ENCODE assay signal across 11 cellular contexts in genomic region chr12:102043928-102044327, GRCh38. TPM values are rescaled to one million over a fixed set of nuclear protein-coding genes. Genes with fewer than 3 reads are reported as not detected.
DNase-seq lines count a peak whose midpoint lies in the region; ATAC-seq and TF ChIP-seq lines count a peak whose summit lies in the region.
"Had no signal": no experiment of that assay in that cellular context is flagged by ENCODE, and none has a peak within 500 bp of the region (broad histone marks: within the 10 kb centered on the region; RNA-seq: fewer than 3 reads in every experiment).

No MANE protein-coding gene starts in this region.

- TF ChIP-seq CTCF in DND-41 (IDR thresholded peaks at IDR 0.05; ENCODE audit: borderline replicate concordance, extremely low read depth, low read length, poor library complexity, severe bottlenecking) (no peak), MM.1S (IDR thresholded peaks at IDR 0.05; ENCODE audit: low read length) (no peak), coronary artery (IDR thresholded peaks at IDR 0.05) (no peak)

- ATAC-seq in DND-41 (ENCODE audit: insufficient read depth, low read depth) (peak; percentile 100), GM19025 (IDR thresholded peaks at IDR 0.05; ENCODE audit: low read depth, unreplicated experiment) (peak; percentile 70), HG02759 (IDR thresholded peaks at IDR 0.05; ENCODE audit: unreplicated experiment) (peak; percentile 54)
- ATAC-seq: stimulated activated memory B cell treated with anti-CD40 and anti-IgM and Interleukin-4, amounts not matched to agents 10 μg/mL and 1 μg/mL and 100 μg/mL, for 72 hours had no signal

- H3K27ac ChIP-seq in DND-41 (ENCODE audit: low read length) (no peak overlapping the region), MM.1S (ENCODE audit: low read length) (peak overlapping the region; percentile 42; the same call in 1 of the 2 replicates), coronary artery (no peak overlapping the region)
- H3K27ac ChIP-seq: Peyer's patch, skin epidermis had no signal

- H4K20me1 ChIP-seq in DND-41 (ENCODE audit: insufficient read depth, low read length) (no peaks in the 10 kb centered on the region), MM.1S (ENCODE audit: insufficient read depth, low read length) (no peaks in the 10 kb centered on the region)

- peaks cover 11% of the 10 kb centered on the region for H3F3A ChIP-seq in MM.1S (ENCODE audit: insufficient read depth, low read length)

- DNase-seq in DND-41 (peak; percentile 67), MM.1S (peak; percentile 89), coronary artery (ENCODE audit: low spot score) (no peak), H7 (no peak), COLO829 (ENCODE audit: low spot score) (no peak)
- DNase-seq in activated CD8-positive, alpha-beta memory T cell treated with anti-CD3 and anti-CD28 coated beads, Interleukin-2, amount 50 U/mL, for 4 hours, result no peak
- DNase-seq: Peyer's patch had no signal

- H3K4me3 ChIP-seq in DND-41 (ENCODE audit: low read depth in 1 of 2, low read length in 2 of 2) (no peak overlapping the region), MM.1S (ENCODE audit: low read length) (no peak overlapping the region), coronary artery (no peak overlapping the region), H7 (ENCODE audit: insufficient read depth, low read depth, low read length) (no peak overlapping the region)
- H3K4me3 ChIP-seq: Peyer's patch, skin epidermis had no signal

- no peak overlapping the region for H3K9ac ChIP-seq in DND-41 (ENCODE audit: low read depth, low read length)
- no peak overlapping the region for H3K9ac ChIP-seq in MM.1S (ENCODE audit: low read length)

- H3K36me3 ChIP-seq in DND-41 (ENCODE audit: insufficient read depth, low read length) (peaks cover 19% of the 10 kb centered on the region; the same call in 1 of the 2 replicates), MM.1S (replicated peaks; ENCODE audit: insufficient read depth, low read length) (no peaks in the 10 kb centered on the region), H7 (replicated peaks; ENCODE audit: control insufficient read depth, insufficient read depth, low read length) (no peaks in the 10 kb centered on the region)

- H3K4me2 ChIP-seq in DND-41 (ENCODE audit: insufficient read depth, low read length), result peak overlapping the region; percentile 26; the same call in 1 of the 2 replicates
- H3K4me2 ChIP-seq in MM.1S (ENCODE audit: low read depth, low read length), result peak overlapping the region; percentile 31

- H3K4me1 ChIP-seq in DND-41 (ENCODE audit: insufficient read depth, low read length) (peaks cover 21% of the 10 kb centered on the region), MM.1S (ENCODE audit: low read length) (peaks cover 14% of the 10 kb centered on the region)
- H3K4me1 ChIP-seq: Peyer's patch had no signal

- H3K9me2 ChIP-seq in MM.1S (replicated peaks; ENCODE audit: insufficient read depth, low read length), result no peaks in the 10 kb centered on the region

- H3K9me3 ChIP-seq in DND-41 (ENCODE audit: insufficient read depth, low read length, severe bottlenecking), result no peaks in the 10 kb centered on the region
- H3K9me3 ChIP-seq in MM.1S (replicated peaks; ENCODE audit: insufficient read depth, low read length), result no peaks in the 10 kb centered on the region
- H3K9me3 ChIP-seq: Peyer's patch had no signal

- H2AFZ ChIP-seq in DND-41 (ENCODE audit: low read depth, low read length) (no peak overlapping the region), MM.1S (ENCODE audit: low read length) (no peak overlapping the region)

- H3K27me3 ChIP-seq in DND-41 (ENCODE audit: insufficient read depth, low read length, poor library complexity) (no peaks in the 10 kb centered on the region), MM.1S (replicated peaks; ENCODE audit: insufficient read depth, low read length) (no peaks in the 10 kb centered on the region), H7 (ENCODE audit: control insufficient read depth, insufficient read depth, low read length) (no peaks in the 10 kb centered on the region)
- H3K27me3 ChIP-seq: Peyer's patch had no signal

- H3K79me2 ChIP-seq in DND-41 (ENCODE audit: insufficient read depth, low read length), result no peaks in the 10 kb centered on the region
- H3K79me2 ChIP-seq in MM.1S (ENCODE audit: low read length), result no peaks in the 10 kb centered on the region

RNA-seq across cellular contexts. Expression of gene WASHC3, which starts 17.9 kb away (rescaled TPM):
- 9.8 and 13.6 TPM in 2 replicates for total RNA-seq in H7 (2014; rRNA removed; shearing (Covaris generic))

Comparison
In these comparisons a context has a peak if more than half of its experiments do, and no peak if none do; other contexts are left out.
1. DNase-seq: peak in DND-41 (single experiment) and MM.1S (single experiment); none in coronary artery (single experiment), H7 (single experiment), COLO829 (single experiment) and activated CD8-positive, alpha-beta memory T cell treated with anti-CD3 and anti-CD28 coated beads, Interleukin-2, amount 50 U/mL, for 4 hours (single experiment).
2. Peak in every context shown above with its lines, with median percentiles within 50 percentile points of each other: ATAC-seq.